30 cellular contexts compared by ENCODE assay signal in genomic region chr1:236204043-236204442, GRCh38.
DNase-seq lines count a peak whose midpoint lies in the region; ATAC-seq, FAIRE-seq and TF ChIP-seq lines count a peak whose summit lies in the region.
"Had no signal": no experiment of that assay in that cellular context is flagged by ENCODE, and none has a peak within 500 bp of the region (broad histone marks: within the 10 kb centered on the region; RNA-seq: fewer than 3 reads in every experiment).

No MANE protein-coding gene starts in this region.

- no peak for DNase-seq in activated T-cell treated with anti-CD3 and anti-CD28 coated beads, Interleukin-2, amount 50 U/mL, for 72 hours
- no peak for DNase-seq in activated T-cell treated with anti-CD3 and anti-CD28 coated beads, Interleukin-2, amount 50 U/mL, for 24 hours
- no peak for DNase-seq in astrocyte (ENCODE audit: low read depth)
- DNase-seq in foreskin fibroblast, result peak; percentile 28 to 66
- DNase-seq in glomerular visceral epithelial cell (ENCODE audit: extremely low spot score), result no peak
- no peak for DNase-seq in NCI-H748 treated with DMSO at 0.1 percent for 48 hours (lab: John Stamatoyannopoulos, UW)
- DNase-seq: activated CD4-positive, alpha-beta memory T cell treated with anti-CD3 and anti-CD28 coated beads, Interleukin-2, amount 10 ng/mL, durations not matched to agents 7 days and 5 days; activated CD8-positive, alpha-beta memory T cell treated with anti-CD3 and anti-CD28 coated beads, Interleukin-2, amount 50 U/mL, for 4 hours; DMS79 treated with DMSO at 0.1 percent for 48 hours; GF-D8; kidney glomerular epithelial cell; lower lobe of right lung; naive thymus-derived CD8-positive, alpha-beta T cell; NCI-H1417; NCI-H2029; NCI-H526; PC-9; Right ventricle myocardium superior; stimulated activated CD4-positive, alpha-beta T cell treated with anti-CD3 and anti-CD28 coated beads, Interleukin-15, amount 100 ng/mL, for 24 hours; upper lobe of left lung had no signal

- H3K9me3 Mint-ChIP-seq in activated T-cell treated with anti-CD3 and anti-CD28 coated beads, Interleukin-2, amount 50 U/mL, for 72 hours, result peaks cover 20 to 21% of the 10 kb centered on the region in 2 donors
- peaks cover 45% of the 10 kb centered on the region for H3K9me3 Mint-ChIP-seq in activated T-cell treated with anti-CD3 and anti-CD28 coated beads, Interleukin-2, amount 50 U/mL, for 24 hours
- H3K9me3 Mint-ChIP-seq in astrocyte (ENCODE audit: unreplicated experiment), result peaks cover 20% of the 10 kb centered on the region

- H3K27ac ChIP-seq in astrocyte (ENCODE audit: low read depth, low read length), result no peak overlapping the region
- H3K27ac ChIP-seq: 22Rv1, breast epithelium, KMS-11, lower lobe of right lung, PC-9, upper lobe of left lung had no signal

- H3K36me3 ChIP-seq in astrocyte (ENCODE audit: insufficient read depth, low read length), result peaks cover 2% of the 10 kb centered on the region
- H3K36me3 ChIP-seq: breast epithelium, lower lobe of right lung had no signal

- H3K9ac ChIP-seq in astrocyte (ENCODE audit: low read length), result no peak overlapping the region
- H3K9ac ChIP-seq: KMS-11 had no signal

- H3K4me1 Mint-ChIP-seq in activated T-cell treated with anti-CD3 and anti-CD28 coated beads, Interleukin-2, amount 50 U/mL, for 72 hours (ENCODE audit: low read depth), result no peaks in the 10 kb centered on the region
- no peaks in the 10 kb centered on the region for H3K4me1 Mint-ChIP-seq in activated T-cell treated with anti-CD3 and anti-CD28 coated beads, Interleukin-2, amount 50 U/mL, for 24 hours (ENCODE audit: low read depth)
- H3K4me1 Mint-ChIP-seq in astrocyte (ENCODE audit: low read depth, unreplicated experiment), result peaks cover 9% of the 10 kb centered on the region
- H3K4me1 Mint-ChIP-seq: activated CD4-positive, alpha-beta memory T cell treated with anti-CD3 and anti-CD28 coated beads, Interleukin-2, amount 10 ng/mL, durations not matched to agents 7 days and 5 days; naive thymus-derived CD8-positive, alpha-beta T cell; stimulated activated memory B cell treated with anti-CD40 and anti-IgM and Interleukin-4, amounts not matched to agents 10 μg/mL and 1 μg/mL and 100 μg/mL, for 72 hours had no signal

- no peak overlapping the region for H2AFZ ChIP-seq in astrocyte (ENCODE audit: low read depth, low read length)
- H2AFZ ChIP-seq: PC-9 had no signal

- no peaks in the 10 kb centered on the region for H3K27me3 Mint-ChIP-seq in activated T-cell treated with anti-CD3 and anti-CD28 coated beads, Interleukin-2, amount 50 U/mL, for 72 hours (ENCODE audit: low read depth)
- no peaks in the 10 kb centered on the region for H3K27me3 Mint-ChIP-seq in activated T-cell treated with anti-CD3 and anti-CD28 coated beads, Interleukin-2, amount 50 U/mL, for 24 hours
- H3K27me3 Mint-ChIP-seq in astrocyte (ENCODE audit: low read depth, unreplicated experiment), result no peaks in the 10 kb centered on the region
- H3K27me3 Mint-ChIP-seq: activated CD4-positive, alpha-beta memory T cell treated with anti-CD3 and anti-CD28 coated beads, Interleukin-2, amount 10 ng/mL, durations not matched to agents 7 days and 5 days; naive thymus-derived CD8-positive, alpha-beta T cell; stimulated activated memory B cell treated with anti-CD40 and anti-IgM and Interleukin-4, amounts not matched to agents 10 μg/mL and 1 μg/mL and 100 μg/mL, for 72 hours had no signal

- H3K4me3 Mint-ChIP-seq in activated T-cell treated with anti-CD3 and anti-CD28 coated beads, Interleukin-2, amount 50 U/mL, for 72 hours, result no peak overlapping the region
- no peak overlapping the region for H3K4me3 Mint-ChIP-seq in activated T-cell treated with anti-CD3 and anti-CD28 coated beads, Interleukin-2, amount 50 U/mL, for 24 hours
- no peak overlapping the region for H3K4me3 Mint-ChIP-seq in astrocyte (ENCODE audit: unreplicated experiment)
- H3K4me3 Mint-ChIP-seq: activated CD4-positive, alpha-beta memory T cell treated with anti-CD3 and anti-CD28 coated beads, Interleukin-2, amount 10 ng/mL, durations not matched to agents 7 days and 5 days; naive thymus-derived CD8-positive, alpha-beta T cell; stimulated activated memory B cell treated with anti-CD40 and anti-IgM and Interleukin-4, amounts not matched to agents 10 μg/mL and 1 μg/mL and 100 μg/mL, for 72 hours had no signal

- no peak overlapping the region for H3K4me2 ChIP-seq in astrocyte (ENCODE audit: low read length)
- H3K4me2 ChIP-seq: KMS-11, PC-9 had no signal

- no peaks in the 10 kb centered on the region for H4K20me1 ChIP-seq in astrocyte (ENCODE audit: insufficient read depth, low read length)

- peaks cover 36 to 42% of the 10 kb centered on the region in 2 donors for H3K36me3 Mint-ChIP-seq in activated T-cell treated with anti-CD3 and anti-CD28 coated beads, Interleukin-2, amount 50 U/mL, for 72 hours (ENCODE audit: insufficient read depth in 2 of 2)
- H3K36me3 Mint-ChIP-seq in activated T-cell treated with anti-CD3 and anti-CD28 coated beads, Interleukin-2, amount 50 U/mL, for 24 hours (ENCODE audit: low read depth), result peaks cover 92% of the 10 kb centered on the region
- peaks cover 31% of the 10 kb centered on the region for H3K36me3 Mint-ChIP-seq in astrocyte (ENCODE audit: low read depth, unreplicated experiment)

- H3K4me3 ChIP-seq in astrocyte (ENCODE audit: insufficient read depth, low read depth, low read length) (no peak overlapping the region), foreskin fibroblast (ENCODE audit: low read depth in 1 of 2, low read length in 2 of 2) (no peak overlapping the region)
- H3K4me3 ChIP-seq: breast epithelium, lower lobe of right lung, PC-9, upper lobe of left lung had no signal

- H3K27me3 ChIP-seq in astrocyte (ENCODE audit: insufficient read depth, low read length), result no peaks in the 10 kb centered on the region
- H3K27me3 ChIP-seq: breast epithelium, upper lobe of left lung had no signal

- H3K4me1 ChIP-seq in astrocyte (ENCODE audit: insufficient read depth, low read length), result no peaks in the 10 kb centered on the region
- H3K4me1 ChIP-seq: breast epithelium, lower lobe of right lung, upper lobe of left lung had no signal

- no peaks in the 10 kb centered on the region for H3K79me2 ChIP-seq in astrocyte (ENCODE audit: insufficient read depth, low read length)

- TF ChIP-seq CTCF in astrocyte (IDR thresholded peaks at IDR 0.05; ENCODE audit: insufficient read depth, low read depth, low read length), result no peak
- no peak for TF ChIP-seq CTCF in foreskin fibroblast (IDR thresholded peaks at IDR 0.05; ENCODE audit: low read depth, low read length)

- peak; percentile 20 for FAIRE-seq in astrocyte (lab: Jason Lieb, UNC)
- FAIRE-seq: endothelial cell of umbilical vein had no signal

- H3K27ac Mint-ChIP-seq in activated T-cell treated with anti-CD3 and anti-CD28 coated beads, Interleukin-2, amount 50 U/mL, for 72 hours, result peak overlapping the region; percentile 19
- no peak overlapping the region for H3K27ac Mint-ChIP-seq in activated T-cell treated with anti-CD3 and anti-CD28 coated beads, Interleukin-2, amount 50 U/mL, for 24 hours
- no peak overlapping the region for H3K27ac Mint-ChIP-seq in astrocyte (ENCODE audit: unreplicated experiment)
- H3K27ac Mint-ChIP-seq: activated CD4-positive, alpha-beta memory T cell treated with anti-CD3 and anti-CD28 coated beads, Interleukin-2, amount 10 ng/mL, durations not matched to agents 7 days and 5 days; activated naive CD4-positive, alpha-beta T cell treated with anti-CD3 and anti-CD28 coated beads, Interleukin-2, amount 50 U/mL, for 72 hours; activated T-helper 2 cell treated with anti-CD3 and anti-CD28 coated beads, Interferon-gamma antibody, Interleukin-2, Interleukin-4, amounts not matched to agents 10 μg/mL and 5 μg/mL and 100 μg/mL, durations not matched to agents 14 hours and 24 hours and 36 hours; stimulated activated memory B cell treated with anti-CD40 and anti-IgM and Interleukin-4, amounts not matched to agents 10 μg/mL and 1 μg/mL and 100 μg/mL, for 72 hours had no signal

- no peaks in the 10 kb centered on the region for H3K9me3 ChIP-seq in astrocyte (ENCODE audit: insufficient read depth, low read depth, low read length)

- no peak for ATAC-seq in activated T-cell treated with anti-CD3 and anti-CD28 coated beads, Interleukin-2, amount 50 U/mL, for 72 hours (replicated peaks in 1 of 2)
- ATAC-seq in HG02981 (IDR thresholded peaks at IDR 0.05; ENCODE audit: unreplicated experiment) (no peak), HG03159 (IDR thresholded peaks at IDR 0.05; ENCODE audit: unreplicated experiment) (no peak)
- ATAC-seq: activated CD4-positive, CD25-positive, alpha-beta regulatory T cell treated with anti-CD3 and anti-CD28 coated beads, Interleukin-2, amount 50 U/mL, for 24 hours; activated naive CD4-positive, alpha-beta T cell treated with anti-CD3 and anti-CD28 coated beads, Interleukin-2, amount 50 U/mL, for 72 hours; lower lobe of right lung; naive thymus-derived CD8-positive, alpha-beta T cell; stimulated activated memory B cell treated with anti-CD40 and anti-IgM and Interleukin-4, amounts not matched to agents 10 μg/mL and 1 μg/mL and 100 μg/mL, for 72 hours had no signal

Comparison
In these comparisons a context has a peak if more than half of its experiments do, and no peak if none do; other contexts are left out.
1. DNase-seq: peak in foreskin fibroblast (2 of 2); none in activated T-cell treated with anti-CD3 and anti-CD28 coated beads, Interleukin-2, amount 50 U/mL, for 72 hours (0 of 2), activated T-cell treated with anti-CD3 and anti-CD28 coated beads, Interleukin-2, amount 50 U/mL, for 24 hours (single experiment), astrocyte (single experiment), glomerular visceral epithelial cell (single experiment) and NCI-H748 treated with DMSO at 0.1 percent for 48 hours (single experiment).